In genomic region chr2:1591978-1592907, GRCh38 we compare ENCODE assay signal across 1 cellular context.
TF ChIP-seq lines count a peak whose summit lies in the region.

No MANE protein-coding gene starts in this region.

TF ChIP-seq in WTC11, 78 proteins besides CTCF, POLR2A, EP300 and RAD21 (continued from another document):
- TF ChIP-seq, protein P1, sequence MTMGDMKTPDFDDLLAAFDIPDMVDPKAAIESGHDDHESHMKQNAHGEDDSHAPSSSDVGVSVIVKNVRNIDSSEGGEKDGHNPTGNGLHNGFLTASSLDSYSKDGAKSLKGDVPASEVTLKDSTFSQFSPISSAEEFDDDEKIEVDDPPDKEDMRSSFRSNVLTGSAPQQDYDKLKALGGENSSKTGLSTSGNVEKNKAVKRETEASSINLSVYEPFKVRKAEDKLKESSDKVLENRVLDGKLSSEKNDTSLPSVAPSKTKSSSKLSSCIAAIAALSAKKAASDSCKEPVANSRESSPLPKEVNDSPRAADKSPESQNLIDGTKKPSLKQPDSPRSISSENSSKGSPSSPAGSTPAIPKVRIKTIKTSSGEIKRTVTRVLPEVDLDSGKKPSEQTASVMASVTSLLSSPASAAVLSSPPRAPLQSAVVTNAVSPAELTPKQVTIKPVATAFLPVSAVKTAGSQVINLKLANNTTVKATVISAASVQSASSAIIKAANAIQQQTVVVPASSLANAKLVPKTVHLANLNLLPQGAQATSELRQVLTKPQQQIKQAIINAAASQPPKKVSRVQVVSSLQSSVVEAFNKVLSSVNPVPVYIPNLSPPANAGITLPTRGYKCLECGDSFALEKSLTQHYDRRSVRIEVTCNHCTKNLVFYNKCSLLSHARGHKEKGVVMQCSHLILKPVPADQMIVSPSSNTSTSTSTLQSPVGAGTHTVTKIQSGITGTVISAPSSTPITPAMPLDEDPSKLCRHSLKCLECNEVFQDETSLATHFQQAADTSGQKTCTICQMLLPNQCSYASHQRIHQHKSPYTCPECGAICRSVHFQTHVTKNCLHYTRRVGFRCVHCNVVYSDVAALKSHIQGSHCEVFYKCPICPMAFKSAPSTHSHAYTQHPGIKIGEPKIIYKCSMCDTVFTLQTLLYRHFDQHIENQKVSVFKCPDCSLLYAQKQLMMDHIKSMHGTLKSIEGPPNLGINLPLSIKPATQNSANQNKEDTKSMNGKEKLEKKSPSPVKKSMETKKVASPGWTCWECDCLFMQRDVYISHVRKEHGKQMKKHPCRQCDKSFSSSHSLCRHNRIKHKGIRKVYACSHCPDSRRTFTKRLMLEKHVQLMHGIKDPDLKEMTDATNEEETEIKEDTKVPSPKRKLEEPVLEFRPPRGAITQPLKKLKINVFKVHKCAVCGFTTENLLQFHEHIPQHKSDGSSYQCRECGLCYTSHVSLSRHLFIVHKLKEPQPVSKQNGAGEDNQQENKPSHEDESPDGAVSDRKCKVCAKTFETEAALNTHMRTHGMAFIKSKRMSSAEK (CRISPR knock-in tag; IDR thresholded peaks at IDR 0.05; ENCODE audit: borderline replicate concordance): no peak
- TF ChIP-seq HMGXB4 (CRISPR knock-in tag; IDR thresholded peaks at IDR 0.05): peak; percentile 90; the same call in 1 of the 2 replicates
- no peak for TF ChIP-seq NR2C2 (CRISPR knock-in tag; IDR thresholded peaks at IDR 0.05)
- TF ChIP-seq AFF4 (CRISPR knock-in tag; IDR thresholded peaks at IDR 0.05; ENCODE audit: borderline replicate concordance): 0 out of 2 replicates have a peak, but pooled peaks have one; percentile 14
- no peak for TF ChIP-seq ZSCAN18 (CRISPR knock-in tag; IDR thresholded peaks at IDR 0.05)
- TF ChIP-seq, protein P2, sequence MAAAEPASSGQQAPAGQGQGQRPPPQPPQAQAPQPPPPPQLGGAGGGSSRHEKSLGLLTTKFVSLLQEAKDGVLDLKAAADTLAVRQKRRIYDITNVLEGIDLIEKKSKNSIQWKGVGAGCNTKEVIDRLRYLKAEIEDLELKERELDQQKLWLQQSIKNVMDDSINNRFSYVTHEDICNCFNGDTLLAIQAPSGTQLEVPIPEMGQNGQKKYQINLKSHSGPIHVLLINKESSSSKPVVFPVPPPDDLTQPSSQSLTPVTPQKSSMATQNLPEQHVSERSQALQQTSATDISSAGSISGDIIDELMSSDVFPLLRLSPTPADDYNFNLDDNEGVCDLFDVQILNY (CRISPR knock-in tag; IDR thresholded peaks at IDR 0.05): 0 out of 2 replicates have a peak, but pooled peaks have one; percentile 19
- 0 out of 2 replicates have a peak, but pooled peaks have one; percentile 20 for TF ChIP-seq ZNF138 (CRISPR knock-in tag; conservative IDR thresholded peaks at IDR 0.05)
- TF ChIP-seq, protein P3, sequence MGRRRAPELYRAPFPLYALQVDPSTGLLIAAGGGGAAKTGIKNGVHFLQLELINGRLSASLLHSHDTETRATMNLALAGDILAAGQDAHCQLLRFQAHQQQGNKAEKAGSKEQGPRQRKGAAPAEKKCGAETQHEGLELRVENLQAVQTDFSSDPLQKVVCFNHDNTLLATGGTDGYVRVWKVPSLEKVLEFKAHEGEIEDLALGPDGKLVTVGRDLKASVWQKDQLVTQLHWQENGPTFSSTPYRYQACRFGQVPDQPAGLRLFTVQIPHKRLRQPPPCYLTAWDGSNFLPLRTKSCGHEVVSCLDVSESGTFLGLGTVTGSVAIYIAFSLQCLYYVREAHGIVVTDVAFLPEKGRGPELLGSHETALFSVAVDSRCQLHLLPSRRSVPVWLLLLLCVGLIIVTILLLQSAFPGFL (CRISPR knock-in tag; IDR thresholded peaks at IDR 0.05; ENCODE audit: borderline replicate concordance): no peak
- TF ChIP-seq MXD4 (CRISPR knock-in tag; IDR thresholded peaks at IDR 0.05; ENCODE audit: borderline replicate concordance): no peak
- TF ChIP-seq SOX15 (CRISPR knock-in tag; IDR thresholded peaks at IDR 0.05): no peak
- TF ChIP-seq ZNF423 (CRISPR knock-in tag; IDR thresholded peaks at IDR 0.05): peak; percentile 77
- no peak; the same call in 1 of the 2 replicates for TF ChIP-seq FOXP1 (CRISPR knock-in tag; IDR thresholded peaks at IDR 0.05; ENCODE audit: borderline replicate concordance)
- TF ChIP-seq, protein P4, sequence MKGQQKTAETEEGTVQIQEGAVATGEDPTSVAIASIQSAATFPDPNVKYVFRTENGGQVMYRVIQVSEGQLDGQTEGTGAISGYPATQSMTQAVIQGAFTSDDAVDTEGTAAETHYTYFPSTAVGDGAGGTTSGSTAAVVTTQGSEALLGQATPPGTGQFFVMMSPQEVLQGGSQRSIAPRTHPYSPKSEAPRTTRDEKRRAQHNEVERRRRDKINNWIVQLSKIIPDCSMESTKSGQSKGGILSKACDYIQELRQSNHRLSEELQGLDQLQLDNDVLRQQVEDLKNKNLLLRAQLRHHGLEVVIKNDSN (CRISPR knock-in tag; IDR thresholded peaks at IDR 0.05): no peak
- no peak for TF ChIP-seq ZNF263 (CRISPR knock-in tag; IDR thresholded peaks at IDR 0.05; ENCODE audit: low read depth)
- peak; percentile 60; the same call in 1 of the 2 replicates for TF ChIP-seq SP1 (CRISPR knock-in tag; conservative IDR thresholded peaks at IDR 0.05)
TF ChIP-seq in WTC11: peak in this region for 12.
